In the genomic region with DNA sequence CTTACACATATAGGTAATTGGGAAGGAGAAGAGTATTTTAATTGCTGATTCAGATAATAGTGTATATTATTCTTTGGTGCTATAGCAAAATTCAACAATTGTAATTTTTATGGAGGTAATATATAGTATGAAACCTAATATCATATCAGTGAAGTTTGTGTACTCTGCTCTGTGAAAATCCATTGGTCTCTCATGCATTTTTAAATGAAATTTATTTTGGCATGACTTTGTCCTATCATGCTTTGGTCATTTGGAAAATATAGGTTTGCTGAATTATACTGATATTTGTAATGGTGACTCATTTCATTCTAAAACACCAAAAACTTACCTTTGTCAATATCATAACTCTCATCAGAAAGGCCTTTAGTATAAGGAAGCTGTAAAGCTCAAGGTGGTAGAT, we compare ENCODE assay signal across 40 cellular contexts.
"Had no signal": no experiment of that assay in that cellular context is flagged by ENCODE, and none has a peak within 500 bp of the region (broad histone marks: within the 10 kb centered on the region; RNA-seq: fewer than 3 reads in every experiment).

No MANE protein-coding gene starts in this region.

- H3K4me3 Mint-ChIP-seq: activated naive CD4-positive, alpha-beta T cell treated with anti-CD3 and anti-CD28 coated beads for 36 hours; activated naive CD4-positive, alpha-beta T cell treated with anti-CD3 and anti-CD28 coated beads, Interleukin-2, amount 10 ng/mL, durations not matched to agents 7 days and 5 days; activated naive CD4-positive, alpha-beta T cell treated with anti-CD3 and anti-CD28 coated beads, Interleukin-2, amount 50 U/mL, for 24 hours; activated naive CD8-positive, alpha-beta T cell; activated naive CD8-positive, alpha-beta T cell treated with anti-CD3 and anti-CD28 coated beads for 36 hours; activated naive CD8-positive, alpha-beta T cell treated with anti-CD3 and anti-CD28 coated beads, Interleukin-2, amount 10 ng/mL, durations not matched to agents 7 days and 5 days; activated naive CD8-positive, alpha-beta T cell treated with anti-CD3 and anti-CD28 coated beads, Interleukin-2, amount 50 U/mL, for 24 hours; activated T-cell treated with anti-CD3 and anti-CD28 coated beads, Interleukin-2, amount 50 U/mL, for 24 hours; activated T-cell treated with anti-CD3 and anti-CD28 coated beads, Interleukin-2, amount 50 U/mL, for 4 hours; activated T-cell treated with anti-CD3 and anti-CD28 coated beads, Interleukin-2, amount 50 U/mL, for 72 hours; activated T-helper 1 cell treated with anti-CD3 and anti-CD28 coated beads, Interleukin-12 subunit alpha, Interleukin-12 subunit beta, Interleukin-2, Interleukin-4 antibody, amounts not matched to agents 30 ng/mL and 10 ng/mL and 1 ng/mL, durations not matched to agents 14 hours and 24 hours and 36 hours; activated T-helper 17 cell treated with anti-CD3 and anti-CD28 coated beads, Interleukin-2, amount 50 U/mL, for 72 hours; brain; central memory CD8-positive, alpha-beta T cell had no signal

- H3K36me3 Mint-ChIP-seq: activated naive CD4-positive, alpha-beta T cell treated with anti-CD3 and anti-CD28 coated beads, Interleukin-2, amount 10 ng/mL, durations not matched to agents 7 days and 5 days; activated naive CD4-positive, alpha-beta T cell treated with anti-CD3 and anti-CD28 coated beads, Interleukin-2, amount 50 U/mL, for 24 hours; activated naive CD4-positive, alpha-beta T cell treated with anti-CD3 and anti-CD28 coated beads, Interleukin-2, amount 50 U/mL, for 72 hours; activated naive CD8-positive, alpha-beta T cell; activated naive CD8-positive, alpha-beta T cell treated with anti-CD3 and anti-CD28 coated beads for 36 hours; activated naive CD8-positive, alpha-beta T cell treated with anti-CD3 and anti-CD28 coated beads, Interleukin-2, amount 10 ng/mL, durations not matched to agents 7 days and 5 days; brain had no signal

- H3K4me1 Mint-ChIP-seq: activated naive CD4-positive, alpha-beta T cell treated with anti-CD3 and anti-CD28 coated beads, Interleukin-2, amount 10 ng/mL, durations not matched to agents 7 days and 5 days; activated naive CD4-positive, alpha-beta T cell treated with anti-CD3 and anti-CD28 coated beads, Interleukin-2, amount 50 U/mL, for 24 hours; activated naive CD8-positive, alpha-beta T cell treated with anti-CD3 and anti-CD28 coated beads for 36 hours; activated naive CD8-positive, alpha-beta T cell treated with anti-CD3 and anti-CD28 coated beads, Interleukin-2, amount 10 ng/mL, durations not matched to agents 7 days and 5 days; activated naive CD8-positive, alpha-beta T cell treated with anti-CD3 and anti-CD28 coated beads, Interleukin-2, amount 50 U/mL, for 24 hours; activated T-helper 17 cell treated with anti-CD3 and anti-CD28 coated beads, Interleukin-2, amount 50 U/mL, for 72 hours; brain; central memory CD8-positive, alpha-beta T cell had no signal

- DNase-seq: activated effector memory CD4-positive, alpha-beta T cell treated with anti-CD3 and anti-CD28 coated beads, Interleukin-2, amount 50 U/mL, for 16 hours; activated effector memory CD4-positive, alpha-beta T cell treated with Interleukin-2 at 50 U/mL for 16 hours; activated gamma-delta T cell; activated gamma-delta T cell treated with Interleukin-2 at 50 U/mL for 16 hours; activated naive CD4-positive, alpha-beta T cell; activated naive CD4-positive, alpha-beta T cell treated with anti-CD3 and anti-CD28 coated beads for 36 hours; activated naive CD4-positive, alpha-beta T cell treated with anti-CD3 and anti-CD28 coated beads, Interleukin-2, amount 10 ng/mL, durations not matched to agents 7 days and 5 days; activated naive CD4-positive, alpha-beta T cell treated with anti-CD3 and anti-CD28 coated beads, Interleukin-2, amount 50 U/mL, for 16 hours; activated naive CD4-positive, alpha-beta T cell treated with Interleukin-2 at 50 U/mL for 16 hours; activated naive CD8-positive, alpha-beta T cell treated with anti-CD3 and anti-CD28 coated beads for 36 hours; activated naive CD8-positive, alpha-beta T cell treated with anti-CD3 and anti-CD28 coated beads, Interleukin-2, amount 10 ng/mL, durations not matched to agents 7 days and 5 days; activated naive CD8-positive, alpha-beta T cell treated with anti-CD3 and anti-CD28 coated beads, Interleukin-2, amount 50 U/mL, for 24 hours; activated T-cell treated with anti-CD3 and anti-CD28 coated beads, Interleukin-2, amount 50 U/mL, for 1 hour; activated T-cell treated with anti-CD3 and anti-CD28 coated beads, Interleukin-2, amount 50 U/mL, for 24 hours; activated T-cell treated with anti-CD3 and anti-CD28 coated beads, Interleukin-2, amount 50 U/mL, for 4 hours; activated T-cell treated with anti-CD3 and anti-CD28 coated beads, Interleukin-2, amount 50 U/mL, for 48 hours; activated T-cell treated with anti-CD3 and anti-CD28 coated beads, Interleukin-2, amount 50 U/mL, for 72 hours; adrenal gland; amniotic stem cell; amygdala; anterior cingulate cortex; aorta; body of pancreas; brain microvascular endothelial cell; caudate nucleus; central memory CD4-positive, alpha-beta T cell; cerebellar nuclear complex had no signal

- H3K9me3 ChIP-seq: adrenal gland, ascending aorta, body of pancreas had no signal

- H3K36me3 ChIP-seq: adrenal gland, ascending aorta, brain microvascular endothelial cell, cardiac muscle cell had no signal

- H3K27me3 Mint-ChIP-seq: activated naive CD4-positive, alpha-beta T cell treated with anti-CD3 and anti-CD28 coated beads, Interleukin-2, amount 10 ng/mL, durations not matched to agents 7 days and 5 days; activated naive CD4-positive, alpha-beta T cell treated with anti-CD3 and anti-CD28 coated beads, Interleukin-2, amount 50 U/mL, for 24 hours; activated naive CD8-positive, alpha-beta T cell; activated naive CD8-positive, alpha-beta T cell treated with anti-CD3 and anti-CD28 coated beads for 36 hours; activated naive CD8-positive, alpha-beta T cell treated with anti-CD3 and anti-CD28 coated beads, Interleukin-2, amount 10 ng/mL, durations not matched to agents 7 days and 5 days; activated naive CD8-positive, alpha-beta T cell treated with anti-CD3 and anti-CD28 coated beads, Interleukin-2, amount 50 U/mL, for 24 hours; activated T-cell treated with anti-CD3 and anti-CD28 coated beads, Interleukin-2, amount 50 U/mL, for 24 hours; activated T-helper 17 cell treated with anti-CD3 and anti-CD28 coated beads, Interleukin-2, amount 50 U/mL, for 72 hours; brain; central memory CD8-positive, alpha-beta T cell had no signal

- H3K27ac Mint-ChIP-seq: activated naive CD4-positive, alpha-beta T cell treated with anti-CD3 and anti-CD28 coated beads for 36 hours; activated naive CD4-positive, alpha-beta T cell treated with anti-CD3 and anti-CD28 coated beads, Interleukin-2, amount 10 ng/mL, durations not matched to agents 7 days and 5 days; activated naive CD4-positive, alpha-beta T cell treated with anti-CD3 and anti-CD28 coated beads, Interleukin-2, amount 50 U/mL, for 24 hours; activated naive CD4-positive, alpha-beta T cell treated with anti-CD3 and anti-CD28 coated beads, Interleukin-2, amount 50 U/mL, for 72 hours; activated naive CD8-positive, alpha-beta T cell; activated naive CD8-positive, alpha-beta T cell treated with anti-CD3 and anti-CD28 coated beads for 36 hours; activated naive CD8-positive, alpha-beta T cell treated with anti-CD3 and anti-CD28 coated beads, Interleukin-2, amount 10 ng/mL, durations not matched to agents 7 days and 5 days; activated naive CD8-positive, alpha-beta T cell treated with anti-CD3 and anti-CD28 coated beads, Interleukin-2, amount 50 U/mL, for 24 hours; activated T-cell treated with anti-CD3 and anti-CD28 coated beads, Interleukin-2, amount 50 U/mL, for 24 hours; activated T-cell treated with anti-CD3 and anti-CD28 coated beads, Interleukin-2, amount 50 U/mL, for 72 hours; activated T-helper 1 cell treated with anti-CD3 and anti-CD28 coated beads, Interleukin-12 subunit alpha, Interleukin-12 subunit beta, Interleukin-2, Interleukin-4 antibody, amounts not matched to agents 30 ng/mL and 10 ng/mL and 1 ng/mL, durations not matched to agents 14 hours and 24 hours and 36 hours; activated T-helper 17 cell treated with anti-CD3 and anti-CD28 coated beads, Interleukin-2, amount 50 U/mL, for 72 hours; activated T-helper 2 cell treated with anti-CD3 and anti-CD28 coated beads, Interferon-gamma antibody, Interleukin-2, Interleukin-4, amounts not matched to agents 10 μg/mL and 5 μg/mL and 100 μg/mL, durations not matched to agents 14 hours and 24 hours and 36 hours; brain had no signal

- H3K4me3 ChIP-seq: adrenal gland, ascending aorta, body of pancreas, breast epithelium, cardiac muscle cell had no signal

- H3K9me3 Mint-ChIP-seq: activated naive CD4-positive, alpha-beta T cell treated with anti-CD3 and anti-CD28 coated beads, Interleukin-2, amount 50 U/mL, for 24 hours; activated naive CD8-positive, alpha-beta T cell treated with anti-CD3 and anti-CD28 coated beads, Interleukin-2, amount 10 ng/mL, durations not matched to agents 7 days and 5 days had no signal

- FAIRE-seq: astrocyte, bronchial epithelial cell had no signal

- H3K4me1 ChIP-seq: adrenal gland, ascending aorta, body of pancreas, breast epithelium had no signal

- H3K27me3 ChIP-seq: adrenal gland, ascending aorta, body of pancreas, brain microvascular endothelial cell, breast epithelium, cardiac muscle cell had no signal

- ATAC-seq: activated naive CD4-positive, alpha-beta T cell treated with anti-CD3 and anti-CD28 coated beads, Interleukin-2, amount 50 U/mL, for 72 hours; activated naive CD8-positive, alpha-beta T cell treated with anti-CD3 and anti-CD28 coated beads, Interleukin-2, amount 50 U/mL, for 24 hours; activated T-cell treated with anti-CD3 and anti-CD28 coated beads, Interleukin-2, amount 50 U/mL, for 4 hours; activated T-cell treated with anti-CD3 and anti-CD28 coated beads, Interleukin-2, amount 50 U/mL, for 72 hours; activated T-helper 17 cell treated with anti-CD3 and anti-CD28 coated beads, Interleukin-2, amount 50 U/mL, for 72 hours; body of pancreas had no signal

- H3K27ac ChIP-seq: adrenal gland, ascending aorta, body of pancreas, brain microvascular endothelial cell, breast epithelium, cardiac muscle cell had no signal
